Comparison of ENCODE assay signal across 21 cellular contexts in genomic region chr5:133698259-133698554, GRCh38.
"Had no signal": no experiment of that assay in that cellular context is flagged by ENCODE, and none has a peak within 500 bp of the region (broad histone marks: within the 10 kb centered on the region; RNA-seq: fewer than 3 reads in every experiment).

No MANE protein-coding gene starts in this region.

- DNase-seq: effector memory CD4-positive, alpha-beta T cell; gastrocnemius medialis; heart right ventricle; hypothalamus; mammary epithelial cell; nucleus accumbens; ovary; small intestine; stimulated activated CD4-positive, alpha-beta T cell treated with anti-CD3 and anti-CD28 coated beads, Interleukin-2, amount 100 ng/mL, for 48 hours; testis; upper lobe of right lung had no signal

- H3K27ac Mint-ChIP-seq: mesothelial cell of epicardium; natural killer cell; stimulated activated effector memory CD8-positive, alpha-beta T cell treated with anti-CD3 and anti-CD28 coated beads, Interleukin-12 subunit alpha, Interleukin-12 subunit beta, amount 100 ng/mL, for 72 hours; stimulated activated naive CD8-positive, alpha-beta T cell treated with anti-CD3 and anti-CD28 coated beads, Interleukin-15, Interleukin-2, amounts not matched to agents 100 ng/mL and 50 ng/mL, for 24 hours had no signal

- H3K36me3 Mint-ChIP-seq: mesothelial cell of epicardium; natural killer cell; stimulated activated effector memory CD8-positive, alpha-beta T cell treated with anti-CD3 and anti-CD28 coated beads, Interleukin-12 subunit alpha, Interleukin-12 subunit beta, amount 100 ng/mL, for 72 hours had no signal

- H3K4me3 ChIP-seq: esophagus muscularis mucosa, gastrocnemius medialis, heart right ventricle, ovary, right atrium auricular region, testis, tibial nerve, upper lobe of right lung had no signal

- H3K4me1 ChIP-seq: esophagus muscularis mucosa, gastrocnemius medialis, heart right ventricle, right atrium auricular region, testis, tibial nerve, upper lobe of right lung had no signal

- ATAC-seq: gastrocnemius medialis; heart right ventricle; left lobe of liver; natural killer cell; stimulated activated effector memory CD8-positive, alpha-beta T cell treated with anti-CD3 and anti-CD28 coated beads, Interleukin-12 subunit alpha, Interleukin-12 subunit beta, amount 100 ng/mL, for 72 hours; upper lobe of right lung had no signal

- H3K9me3 Mint-ChIP-seq: mesothelial cell of epicardium; neural crest cell; stimulated activated effector memory CD8-positive, alpha-beta T cell treated with anti-CD3 and anti-CD28 coated beads, Interleukin-12 subunit alpha, Interleukin-12 subunit beta, amount 100 ng/mL, for 72 hours; stimulated activated naive CD8-positive, alpha-beta T cell treated with anti-CD3 and anti-CD28 coated beads, Interleukin-15, Interleukin-2, amounts not matched to agents 100 ng/mL and 50 ng/mL, for 24 hours had no signal

- H3K4me1 Mint-ChIP-seq: neural crest cell had no signal

- H3K27ac ChIP-seq: epithelial cell of prostate, esophagus muscularis mucosa, gastrocnemius medialis, heart right ventricle, ovary, right atrium auricular region, testis, tibial nerve, upper lobe of right lung had no signal

- H3K27me3 ChIP-seq: esophagus muscularis mucosa, gastrocnemius medialis, ovary, right atrium auricular region, testis, tibial nerve, upper lobe of right lung had no signal

- H3K9me3 ChIP-seq: esophagus muscularis mucosa, gastrocnemius medialis, heart right ventricle, ovary, right atrium auricular region, testis, tibial nerve, upper lobe of right lung had no signal

- H3K36me3 ChIP-seq: esophagus muscularis mucosa, gastrocnemius medialis, heart right ventricle, ovary, right atrium auricular region, tibial nerve, upper lobe of right lung had no signal

- H3K4me3 Mint-ChIP-seq: mesothelial cell of epicardium; natural killer cell; neural crest cell; stimulated activated effector memory CD8-positive, alpha-beta T cell treated with anti-CD3 and anti-CD28 coated beads, Interleukin-12 subunit alpha, Interleukin-12 subunit beta, amount 100 ng/mL, for 72 hours; stimulated activated naive CD8-positive, alpha-beta T cell treated with anti-CD3 and anti-CD28 coated beads, Interleukin-15, Interleukin-2, amounts not matched to agents 100 ng/mL and 50 ng/mL, for 24 hours had no signal
